8 cellular contexts compared by ENCODE assay signal in the genomic region with DNA sequence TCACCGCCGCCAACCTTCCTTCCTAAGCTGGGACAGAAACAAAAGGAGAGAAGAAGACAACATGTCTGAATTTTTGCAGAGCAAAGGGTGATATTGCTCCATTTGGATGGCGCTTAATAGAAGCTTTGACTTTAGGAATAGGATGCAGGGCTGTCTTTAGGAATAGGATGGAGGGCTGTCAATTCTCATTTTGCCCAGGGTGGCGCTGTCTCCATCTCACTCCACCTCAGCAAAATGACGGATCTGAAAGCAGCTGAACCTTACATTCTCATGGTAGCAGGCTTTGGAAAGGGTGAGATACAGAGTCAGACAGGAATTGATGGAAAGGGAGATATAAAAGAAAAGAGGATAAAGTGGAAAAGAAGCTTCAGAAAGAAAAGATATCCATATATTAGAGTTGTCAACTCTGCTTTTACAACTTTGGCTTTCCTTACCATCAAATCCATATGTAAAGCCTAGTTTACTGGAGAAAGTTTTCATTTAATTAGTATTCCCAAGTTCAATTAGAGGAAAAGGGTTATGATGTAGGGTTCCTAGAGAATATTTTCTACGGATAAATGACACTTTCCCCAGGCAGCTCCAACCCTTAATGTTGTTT. TPM values are rescaled to one million over a fixed set of nuclear protein-coding genes. Genes with fewer than 3 reads are reported as not detected.
DNase-seq lines count a peak whose midpoint lies in the region; ATAC-seq and TF ChIP-seq lines count a peak whose summit lies in the region.

No MANE protein-coding gene starts in this region.

- H3K9me3 ChIP-seq in mucosa of rectum (ENCODE audit: control insufficient read depth in 2 of 2, low read length in 2 of 2), result no peaks in the 10 kb centered on the region

- peak overlapping the region; percentile 1 for H3K27ac Mint-ChIP-seq in activated CD8-positive, alpha-beta T cell treated with anti-CD3 and anti-CD28 coated beads for 36 hours

- H3K4me3 ChIP-seq in epithelial cell of esophagus (ENCODE audit: low read length), result no peak overlapping the region
- peak overlapping the region; percentile 31 to 68 for H3K4me3 ChIP-seq in mucosa of rectum (ENCODE audit: low read length in 2 of 2)

- H3K4me3 Mint-ChIP-seq in activated CD8-positive, alpha-beta T cell treated with anti-CD3 and anti-CD28 coated beads for 36 hours, result peak overlapping the region; percentile 86

- no peak overlapping the region for H3K9ac ChIP-seq in mucosa of rectum (ENCODE audit: low read depth in 1 of 2, low read length in 2 of 2)

- H3K4me1 ChIP-seq in mucosa of rectum (ENCODE audit: control insufficient read depth in 2 of 2, insufficient read depth in 2 of 2, low read length in 2 of 2), result peaks cover 0 to 6% of the 10 kb centered on the region in 2 donors

- intact Hi-C loops in activated CD8-positive, alpha-beta T cell treated with anti-CD3 and anti-CD28 coated beads for 36 hours (cut with micrococcal nuclease), result loop anchor here (10.0 kb wide), 1 partner anchor 172 kb away; the partner anchor contains the start of gene ECHDC1

- no peaks in the 10 kb centered on the region for H3K36me3 ChIP-seq in mucosa of rectum (ENCODE audit: control insufficient read depth in 2 of 2, insufficient read depth in 2 of 2, low read length in 2 of 2)

- DNase-seq in CD1c-positive myeloid dendritic cell (ENCODE audit: extremely low spot score) (peak; percentile 38), NCI-H2227 treated with DMSO at 0.1 percent for 48 hours (lab: John Stamatoyannopoulos, UW) (peak; percentile 85), epithelial cell of esophagus (ENCODE audit: low read depth) (peak; percentile 57)
- DNase-seq in activated CD8-positive, alpha-beta T cell treated with anti-CD3 and anti-CD28 coated beads for 36 hours, result peak; percentile 74

- peaks cover 36% of the 10 kb centered on the region for H3K27me3 Mint-ChIP-seq in activated CD8-positive, alpha-beta T cell treated with anti-CD3 and anti-CD28 coated beads for 36 hours

- CTCF ChIA-PET in activated CD8-positive, alpha-beta T cell treated with anti-CD3 and anti-CD28 coated beads for 36 hours (lab: Charles Lee), result interaction anchor here (0.6 to 7.9 kb wide), 54 partner anchors 10 to 339 kb away, joined by 3 to 86 read pairs (median 5); partner anchors contain the start of genes ECHDC1, KIAA0408 and RNF146

- TF ChIP-seq CTCF in activated CD8-positive, alpha-beta T cell treated with anti-CD3 and anti-CD28 coated beads for 36 hours (IDR thresholded peaks at IDR 0.05), result peak; percentile 85
- peak; percentile 83 for TF ChIP-seq CTCF in epithelial cell of esophagus (IDR thresholded peaks at IDR 0.05; ENCODE audit: insufficient read depth, low read depth, low read length, missing control alignments)

- ATAC-seq in GM19043 (IDR thresholded peaks at IDR 0.05; ENCODE audit: low read depth, unreplicated experiment), result peak; percentile 52
- peak; percentile 71 for ATAC-seq in HG03196 (IDR thresholded peaks at IDR 0.05; ENCODE audit: unreplicated experiment)
- peak; percentile 45 for ATAC-seq in activated CD8-positive, alpha-beta T cell treated with anti-CD3 and anti-CD28 coated beads for 36 hours

- POLR2A ChIA-PET in activated CD8-positive, alpha-beta T cell treated with anti-CD3 and anti-CD28 coated beads for 36 hours (lab: Charles Lee), result interaction anchor here (0.6 to 3.9 kb wide), 5 partner anchors 22 to 184 kb away, joined by 3 to 24 read pairs (median 3); no protein-coding TSS in a partner anchor

- peaks cover 31 to 45% of the 10 kb centered on the region in 2 donors for H3K27me3 ChIP-seq in mucosa of rectum (ENCODE audit: control insufficient read depth in 2 of 2, insufficient read depth in 2 of 2, low read length in 2 of 2)

- H3K27ac ChIP-seq in mucosa of rectum (ENCODE audit: low read depth in 2 of 2, low read length in 2 of 2) (no peak overlapping the region), temporal lobe (ENCODE audit: low read depth, low read length) (peak overlapping the region; percentile 30)

- peaks cover 26% of the 10 kb centered on the region for H3K4me1 Mint-ChIP-seq in activated CD8-positive, alpha-beta T cell treated with anti-CD3 and anti-CD28 coated beads for 36 hours (ENCODE audit: low read depth)

- peaks cover 2% of the 10 kb centered on the region for H3K36me3 Mint-ChIP-seq in activated CD8-positive, alpha-beta T cell treated with anti-CD3 and anti-CD28 coated beads for 36 hours (ENCODE audit: low read depth)

- H3K9me3 Mint-ChIP-seq in activated CD8-positive, alpha-beta T cell treated with anti-CD3 and anti-CD28 coated beads for 36 hours, result no peaks in the 10 kb centered on the region

RNA-seq across cellular contexts. Expression of gene KIAA0408, which starts 57.6 kb away (rescaled TPM):
- 1 to 10 TPM; 1.8 to 2.6 TPM for total RNA-seq in activated CD8-positive, alpha-beta T cell treated with anti-CD3 and anti-CD28 coated beads for 36 hours
- total RNA-seq in temporal lobe, result 114 TPM

Comparison
In these comparisons a context has a peak if more than half of its experiments do, and no peak if none do; other contexts are left out.
1. RNA of gene KIAA0408, which starts 57.6 kb away (total RNA-seq): 114 TPM in temporal lobe (single experiment); 1.8 to 2.6 TPM in activated CD8-positive, alpha-beta T cell treated with anti-CD3 and anti-CD28 coated beads for 36 hours; every median in the first group is over 10 times any median in the second.
2. Peak in every context shown above with its lines, with median percentiles within 50 percentile points of each other: DNase-seq and ATAC-seq.